In genomic region chr20:35709269-35709668, GRCh38 we compare ENCODE assay signal across 2 cellular contexts.
TF ChIP-seq lines count a peak whose summit lies in the region.

No MANE protein-coding gene starts in this region.

TF ChIP-seq in PFSK-1, 5 proteins besides CTCF, POLR2A, EP300 and RAD21:
- TF ChIP-seq POLR2AphosphoS5 (IDR thresholded peaks at IDR 0.05; ENCODE audit: low read depth, low read length) = peak; percentile 33; the same call in 1 of the 2 replicates
- no peak for TF ChIP-seq FOXP2 (optimal IDR thresholded peaks at IDR 0.05; ENCODE audit: borderline replicate concordance, extremely low read depth, extremely low read length, insufficient read depth)

TF ChIP-seq in GM12878, 131 proteins besides CTCF, POLR2A, EP300 and RAD21:
- TF ChIP-seq SIX5 (IDR thresholded peaks at IDR 0.05; ENCODE audit: low read depth, low read length, severe bottlenecking) (no peak), NFIC (IDR thresholded peaks at IDR 0.05; ENCODE audit: low read depth, low read length) (no peak), SMC3 (IDR thresholded peaks at IDR 0.05; ENCODE audit: borderline replicate concordance, low read length) (no peak), IRF4 (IDR thresholded peaks at IDR 0.05; ENCODE audit: low read depth, low read length) (no peak), NFYA (IDR thresholded peaks at IDR 0.05; ENCODE audit: borderline replicate concordance, low read depth, low read length) (no peak), POLR2AphosphoS5 (IDR thresholded peaks at IDR 0.05; ENCODE audit: low read length) (peak; percentile 81)
TF ChIP-seq in GM12878: peak in this region for 1.
